Comparison of ENCODE assay signal across 27 cellular contexts in the genomic region with DNA sequence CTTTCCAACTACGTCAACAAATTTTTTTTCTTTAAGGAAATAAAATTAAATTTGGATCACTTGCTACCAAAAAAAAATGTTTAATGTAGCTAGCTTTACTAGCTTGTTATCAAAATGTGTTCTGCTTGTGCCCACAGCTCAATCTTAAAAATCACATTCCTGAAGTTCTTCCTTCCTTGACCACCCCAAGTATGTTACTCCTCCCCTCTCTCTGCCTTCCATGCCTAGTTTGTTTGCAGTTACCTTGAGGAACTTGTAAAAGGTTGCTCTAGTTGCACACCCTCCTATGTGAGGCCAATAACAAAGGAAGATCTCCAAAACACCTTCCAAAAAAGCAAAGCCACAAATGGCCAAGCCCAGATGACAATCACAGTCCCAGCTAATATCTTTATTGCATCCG. TPM values are rescaled to one million over a fixed set of nuclear protein-coding genes. Genes with fewer than 3 reads are reported as not detected.
DNase-seq lines count a peak whose midpoint lies in the region; ATAC-seq and TF ChIP-seq lines count a peak whose summit lies in the region.
"Had no signal": no experiment of that assay in that cellular context is flagged by ENCODE, and none has a peak within 500 bp of the region (broad histone marks: within the 10 kb centered on the region; RNA-seq: fewer than 3 reads in every experiment).

No MANE protein-coding gene starts in this region.

- POLR2A ChIA-PET in MCF 10A (lab: Yijun Ruan, JAX), result interaction anchor here (0.6 to 4.2 kb wide), 9 partner anchors 9 to 503 kb away, joined by 3 to 51 read pairs (median 3); a partner anchor contains a TSS

- no peaks in the 10 kb centered on the region for H3K9me3 Mint-ChIP-seq in MCF 10A (ENCODE audit: unreplicated experiment)
- H3K9me3 Mint-ChIP-seq: activated CD8-positive, alpha-beta T cell treated with anti-CD3 and anti-CD28 coated beads for 36 hours; activated naive CD8-positive, alpha-beta T cell treated with anti-CD3 and anti-CD28 coated beads for 36 hours; IgD-negative memory B cell; stimulated activated effector memory CD8-positive, alpha-beta T cell treated with anti-CD3 and anti-CD28 coated beads, Interleukin-12 subunit alpha, Interleukin-12 subunit beta, amount 100 ng/mL, for 72 hours; T-helper 1 cell treated with Interleukin-12 subunit alpha and Interleukin-12 subunit beta and Interleukin-4 antibody, amounts not matched to agents 30 μg/mL and 1 μg/mL, for 36 hours had no signal

- H3K4me3 Mint-ChIP-seq in MCF 10A (ENCODE audit: unreplicated experiment), result no peak overlapping the region
- H3K4me3 Mint-ChIP-seq: activated CD8-positive, alpha-beta T cell treated with anti-CD3 and anti-CD28 coated beads for 36 hours; activated naive CD8-positive, alpha-beta T cell treated with anti-CD3 and anti-CD28 coated beads for 36 hours; CD4-positive, alpha-beta memory T cell; IgD-negative memory B cell; stimulated activated effector memory CD8-positive, alpha-beta T cell treated with anti-CD3 and anti-CD28 coated beads, Interleukin-12 subunit alpha, Interleukin-12 subunit beta, amount 100 ng/mL, for 72 hours; T-helper 1 cell treated with Interleukin-12 subunit alpha and Interleukin-12 subunit beta and Interleukin-4 antibody, amounts not matched to agents 30 μg/mL and 1 μg/mL, for 36 hours had no signal

- 93% methylated on average over 1 of the region's 2 CpGs for WGBS in mammary epithelial cell (ENCODE audit: low coverage, missing lambda C conversion rate)
- 69% methylated on average over 2 of the region's 2 CpGs for WGBS in body of pancreas, 2 donors

- H3K36me3 ChIP-seq in mammary epithelial cell (ENCODE audit: insufficient read depth, low read length) (no peaks in the 10 kb centered on the region), body of pancreas (replicated peaks in 1 of 2; ENCODE audit: insufficient read depth in 1 of 2, low read depth in 2 of 2) (no peaks in the 10 kb centered on the region), osteoblast (ENCODE audit: insufficient read depth, low read length) (no peaks in the 10 kb centered on the region)
- H3K36me3 ChIP-seq: Peyer's patch, right lobe of liver, SJSA1 had no signal

- H3K27ac Mint-ChIP-seq in MCF 10A (ENCODE audit: low read depth, unreplicated experiment), result peak overlapping the region; percentile 97
- H3K27ac Mint-ChIP-seq: activated CD8-positive, alpha-beta T cell treated with anti-CD3 and anti-CD28 coated beads for 36 hours; activated naive CD8-positive, alpha-beta T cell treated with anti-CD3 and anti-CD28 coated beads for 36 hours; CD4-positive, alpha-beta memory T cell; IgD-negative memory B cell; stimulated activated effector memory CD8-positive, alpha-beta T cell treated with anti-CD3 and anti-CD28 coated beads, Interleukin-12 subunit alpha, Interleukin-12 subunit beta, amount 100 ng/mL, for 72 hours; T-helper 1 cell treated with Interleukin-12 subunit alpha and Interleukin-12 subunit beta and Interleukin-4 antibody, amounts not matched to agents 30 μg/mL and 1 μg/mL, for 36 hours had no signal

- H3K4me1 Mint-ChIP-seq in MCF 10A (ENCODE audit: insufficient read depth, unreplicated experiment), result peaks cover 35% of the 10 kb centered on the region
- H3K4me1 Mint-ChIP-seq: activated naive CD8-positive, alpha-beta T cell treated with anti-CD3 and anti-CD28 coated beads for 36 hours; IgD-negative memory B cell had no signal

- H3K4me1 ChIP-seq in mammary epithelial cell (ENCODE audit: insufficient read depth, low read length) (peaks cover 19% of the 10 kb centered on the region), body of pancreas (peaks cover 14% of the 10 kb centered on the region), osteoblast (ENCODE audit: insufficient read depth, low read length) (peaks cover 18% of the 10 kb centered on the region)
- H3K4me1 ChIP-seq: Peyer's patch, right lobe of liver had no signal

- no peak for TF ChIP-seq CTCF in MCF 10A (IDR thresholded peaks at IDR 0.05; ENCODE audit: unreplicated experiment)
- TF ChIP-seq CTCF in mammary epithelial cell (conservative IDR thresholded peaks at IDR 0.05 in 1 of 2, IDR thresholded peaks at IDR 0.05 in 1 of 2; ENCODE audit: extremely low read depth in 1 of 2, insufficient read depth in 1 of 2, low read depth in 1 of 2, low read length in 2 of 2), result no peak
- TF ChIP-seq CTCF in body of pancreas (IDR thresholded peaks at IDR 0.05), result no peak
- TF ChIP-seq CTCF in osteoblast (IDR thresholded peaks at IDR 0.05; ENCODE audit: extremely low read depth, low read depth, low read length), result no peak

- dilution Hi-C loops in mammary epithelial cell (cut with HindIII; ENCODE audit: low sequenced_read_pairs), result no loop called here

- no peak for DNase-seq in MCF 10A (ENCODE audit: unreplicated experiment)
- no peak for DNase-seq in mammary epithelial cell
- DNase-seq in body of pancreas, result no peak
- no peak for DNase-seq in osteoblast (ENCODE audit: insufficient read length, low spot score, missing footprints)
- DNase-seq in NCI-H1436 (lab: John Stamatoyannopoulos, UW), result no peak
- DNase-seq in NAMALWA (ENCODE audit: low spot score), result no peak
- no peak for DNase-seq in foreskin melanocyte
- DNase-seq: 8988T; activated CD4-positive, CD25-positive, alpha-beta regulatory T cell treated with anti-CD3 and anti-CD28 coated beads, Interleukin-2, amount 50 U/mL, for 72 hours; activated CD8-positive, alpha-beta T cell treated with anti-CD3 and anti-CD28 coated beads for 36 hours; activated effector memory CD4-positive, alpha-beta T cell treated with Interleukin-2 at 50 U/mL for 16 hours; activated naive CD8-positive, alpha-beta T cell treated with anti-CD3 and anti-CD28 coated beads for 36 hours; AML-193; CD4-positive, alpha-beta memory T cell; cerebellar nuclear complex; left ventricle myocardium superior; NCI-H2029; NCI-H526 treated with DMSO at 0.1 percent for 48 hours; Peyer's patch; right lobe of liver; stimulated activated CD4-positive, alpha-beta T cell treated with anti-CD3 and anti-CD28 coated beads, Interleukin-12 subunit alpha, Interleukin-12 subunit beta, amount 100 ng/mL, for 4 hours; stimulated activated CD4-positive, alpha-beta T cell treated with anti-CD3 and anti-CD28 coated beads, Interleukin-4, amount 100 ng/mL, for 24 hours had no signal

- H4K20me1 ChIP-seq in mammary epithelial cell (ENCODE audit: insufficient read depth, low read length), result no peaks in the 10 kb centered on the region
- H4K20me1 ChIP-seq in osteoblast (ENCODE audit: insufficient read depth, low read length), result no peaks in the 10 kb centered on the region

- in situ Hi-C loops in mammary epithelial cell (cut with MboI; ENCODE audit: low sequenced_read_pairs in 2 of 2), result loop anchor here in 1 of 2 donors (25.0 kb wide), 1 partner anchor 435 kb away; no protein-coding TSS in a partner anchor

- ATAC-seq in body of pancreas (no peak), HG02840 (IDR thresholded peaks at IDR 0.05; ENCODE audit: low FRiP score, unreplicated experiment) (no peak)
- ATAC-seq: activated CD8-positive, alpha-beta T cell treated with anti-CD3 and anti-CD28 coated beads for 36 hours; left ventricle myocardium superior; stimulated activated effector memory CD8-positive, alpha-beta T cell treated with anti-CD3 and anti-CD28 coated beads, Interleukin-12 subunit alpha, Interleukin-12 subunit beta, amount 100 ng/mL, for 72 hours had no signal

- H3K36me3 Mint-ChIP-seq in MCF 10A (ENCODE audit: insufficient read depth, unreplicated experiment), result no peaks in the 10 kb centered on the region
- H3K36me3 Mint-ChIP-seq: activated naive CD8-positive, alpha-beta T cell treated with anti-CD3 and anti-CD28 coated beads for 36 hours; CD4-positive, alpha-beta memory T cell; IgD-negative memory B cell; stimulated activated effector memory CD8-positive, alpha-beta T cell treated with anti-CD3 and anti-CD28 coated beads, Interleukin-12 subunit alpha, Interleukin-12 subunit beta, amount 100 ng/mL, for 72 hours had no signal

- H2AFZ ChIP-seq in mammary epithelial cell (ENCODE audit: low read depth, low read length) (no peak overlapping the region), osteoblast (ENCODE audit: low read length) (peak overlapping the region; percentile 58)

- no TSS peak for BruUV-seq in MCF 10A (replicated peaks; lab: Mats Ljungman, UMichigan)
- no TSS peak for BruUV-seq in mammary epithelial cell (replicated peaks; lab: Mats Ljungman, UMichigan)

- H3K79me2 ChIP-seq in mammary epithelial cell (ENCODE audit: insufficient read depth, low read length), result no peaks in the 10 kb centered on the region
- no peaks in the 10 kb centered on the region for H3K79me2 ChIP-seq in osteoblast (ENCODE audit: insufficient read depth, low read length)

- no peaks in the 10 kb centered on the region for H3K27me3 Mint-ChIP-seq in MCF 10A (ENCODE audit: insufficient read depth, unreplicated experiment)
- H3K27me3 Mint-ChIP-seq: activated CD8-positive, alpha-beta T cell treated with anti-CD3 and anti-CD28 coated beads for 36 hours; activated naive CD8-positive, alpha-beta T cell treated with anti-CD3 and anti-CD28 coated beads for 36 hours had no signal

- intact Hi-C loops in MCF 10A (cut with micrococcal nuclease) (loop anchor here (1.0 to 2.0 kb wide), 2 partner anchors 111 to 269 kb away; no protein-coding TSS in a partner anchor), mammary epithelial cell (cut with micrococcal nuclease) (no loop called here), body of pancreas (cut with DNase I) (no loop called here)

- CTCF ChIA-PET in MCF 10A (lab: Yijun Ruan, JAX) (interaction anchor here (0.6 to 4.5 kb wide), 11 partner anchors 10 to 578 kb away, joined by 3 to 25 read pairs (median 4); no protein-coding TSS in a partner anchor), mammary epithelial cell (lab: Charles Lee; ENCODE audit: low non-redundant PET) (interaction anchor here (0.6 kb wide), 1 partner anchor 87 kb away, joined by 3 read pairs; no protein-coding TSS in a partner anchor)

- TF ChIP-seq POLR2A in body of pancreas (IDR thresholded peaks at IDR 0.05), result no peak

- H3K27me3 ChIP-seq in mammary epithelial cell (ENCODE audit: insufficient read depth, low read length) (no peaks in the 10 kb centered on the region), body of pancreas (no peaks in the 10 kb centered on the region), osteoblast (ENCODE audit: insufficient read depth, low read length) (no peaks in the 10 kb centered on the region)
- H3K27me3 ChIP-seq: Peyer's patch, right lobe of liver, SJSA1 had no signal

- H3K4me3 ChIP-seq in mammary epithelial cell (replicated peaks in 1 of 3; ENCODE audit: insufficient read depth in 1 of 3, low read depth in 2 of 3, low read length in 3 of 3), result no peak overlapping the region
- no peak overlapping the region for H3K4me3 ChIP-seq in body of pancreas
- H3K4me3 ChIP-seq in osteoblast (ENCODE audit: insufficient read depth, low read length), result no peak overlapping the region
- H3K4me3 ChIP-seq: Peyer's patch, right lobe of liver, SJSA1 had no signal

- H3K4me2 ChIP-seq in mammary epithelial cell (ENCODE audit: insufficient read depth, low read depth, low read length) (no peak overlapping the region), osteoblast (ENCODE audit: insufficient read depth, low read length) (peak overlapping the region; percentile 14)

- no peak overlapping the region for H3K27ac ChIP-seq in mammary epithelial cell (ENCODE audit: insufficient read depth, low read depth, low read length)
- peak overlapping the region in 3 of 4 donors; percentile 31 to 69 (median 57) for H3K27ac ChIP-seq in body of pancreas
- H3K27ac ChIP-seq in osteoblast (ENCODE audit: low read depth, low read length), result peak overlapping the region; percentile 33
- H3K27ac ChIP-seq: Peyer's patch, right lobe of liver, SJSA1 had no signal

- no peak overlapping the region for H3K9ac ChIP-seq in mammary epithelial cell (ENCODE audit: insufficient read depth, low read length)

- H3K9me3 ChIP-seq in mammary epithelial cell (replicated peaks; ENCODE audit: insufficient read depth, low read length), result no peaks in the 10 kb centered on the region
- no peaks in the 10 kb centered on the region for H3K9me3 ChIP-seq in body of pancreas
- H3K9me3 ChIP-seq in osteoblast (ENCODE audit: low read depth, low read length), result no peaks in the 10 kb centered on the region
- H3K9me3 ChIP-seq: Peyer's patch, right lobe of liver, SJSA1 had no signal

RNA-seq across cellular contexts. Expression of a gene that starts 19.6 kb away (rescaled TPM):
- total RNA-seq in MCF 10A (2022) (33.9 and 37.1 TPM in 2 replicates), mammary epithelial cell (10 to 100 TPM; 33.9 to 53.5 TPM), body of pancreas (10 to 100 TPM; 15.8 to 20.8 TPM), osteoblast (35.1 and 43.4 TPM in 2 replicates)
- 12.7 TPM for polyA plus RNA-seq in mammary epithelial cell
- 20.8 TPM for polyA minus RNA-seq in mammary epithelial cell
